10 cellular contexts compared by ENCODE assay signal in genomic region chr5:65871182-65871581, GRCh38. TPM values are rescaled to one million over a fixed set of nuclear protein-coding genes. Genes with fewer than 3 reads are reported as not detected.
DNase-seq lines count a peak whose midpoint lies in the region; TF ChIP-seq lines count a peak whose summit lies in the region.
"Had no signal": no experiment of that assay in that cellular context is flagged by ENCODE, and none has a peak within 500 bp of the region (broad histone marks: within the 10 kb centered on the region; RNA-seq: fewer than 3 reads in every experiment).

No MANE protein-coding gene starts in this region.

- H4K12ac ChIP-seq in trophoblast cell (ENCODE audit: low read depth, low read length), result no peak overlapping the region

- H3K27me3 ChIP-seq in trophoblast cell (ENCODE audit: insufficient read depth, low read length), result no peaks in the 10 kb centered on the region
- H3K27me3 ChIP-seq: neural progenitor cell had no signal

- H3K9me3 ChIP-seq in trophoblast cell (ENCODE audit: insufficient read depth, low read depth, low read length), result no peaks in the 10 kb centered on the region

- no peak overlapping the region for H4K91ac ChIP-seq in trophoblast cell (ENCODE audit: low read depth, low read length)

- H3K27ac ChIP-seq in trophoblast cell (ENCODE audit: low read depth, low read length), result no peak overlapping the region
- H3K27ac ChIP-seq: neural progenitor cell had no signal

- H3K23ac ChIP-seq in trophoblast cell (ENCODE audit: low read length), result no peak overlapping the region

- H2AFZ ChIP-seq in trophoblast cell (ENCODE audit: insufficient read depth, low read length, poor library complexity), result no peak overlapping the region
- H2AFZ ChIP-seq: neural progenitor cell had no signal

- no peak overlapping the region for H3K18ac ChIP-seq in trophoblast cell (ENCODE audit: low read length)

- no peak overlapping the region for H3K9ac ChIP-seq in trophoblast cell (ENCODE audit: low read length)
- H3K9ac ChIP-seq: neural progenitor cell had no signal

- TF ChIP-seq CTCF in epithelial cell of esophagus (IDR thresholded peaks at IDR 0.05; ENCODE audit: insufficient read depth, low read depth, low read length, missing control alignments), result no peak

- peak; percentile 42 for DNase-seq in GM03348 (ENCODE audit: low spot score)
- peak; percentile 92 for DNase-seq in RKO (ENCODE audit: low spot score)
- DNase-seq in epithelial cell of esophagus (ENCODE audit: low read depth), result peak; percentile 81
- peak; percentile 45 to 73 for DNase-seq in trophoblast cell
- DNase-seq in DMS79 (lab: John Stamatoyannopoulos, UW), result no peak
- no peak for DNase-seq in NCI-H146 (lab: John Stamatoyannopoulos, UW)
- no peak for DNase-seq in SHP77 treated with DMSO at 0.1 percent for 48 hours (lab: John Stamatoyannopoulos, UW)
- DNase-seq: NCI-H2171; stimulated activated naive CD4-positive, alpha-beta T cell had no signal

- H2BK12ac ChIP-seq in trophoblast cell (ENCODE audit: low read length), result no peak overlapping the region

- no peak overlapping the region for H2AK5ac ChIP-seq in trophoblast cell (ENCODE audit: low read length)

- no peaks in the 10 kb centered on the region for H3K79me2 ChIP-seq in trophoblast cell (ENCODE audit: control insufficient read depth, insufficient read depth, low read length, poor library complexity)

- no peak overlapping the region for H3K4me2 ChIP-seq in trophoblast cell (ENCODE audit: low read length)
- H3K4me2 ChIP-seq: neural progenitor cell had no signal

- no peak overlapping the region for H3K4ac ChIP-seq in trophoblast cell (ENCODE audit: low read depth, low read length)

- no peak overlapping the region for H3K4me3 ChIP-seq in epithelial cell of esophagus (ENCODE audit: low read length)
- H3K4me3 ChIP-seq in trophoblast cell (ENCODE audit: low read depth, low read length), result no peak overlapping the region
- H3K4me3 ChIP-seq: neural progenitor cell had no signal

- H2BK120ac ChIP-seq in trophoblast cell (ENCODE audit: insufficient read depth, low read length, poor library complexity), result no peak overlapping the region

- peaks cover 6% of the 10 kb centered on the region for H3K79me1 ChIP-seq in trophoblast cell (ENCODE audit: low read length)

- no peak overlapping the region for H3K14ac ChIP-seq in trophoblast cell (ENCODE audit: low read length)

- no peaks in the 10 kb centered on the region for H3K36me3 ChIP-seq in trophoblast cell (ENCODE audit: control insufficient read depth in 1 of 2, insufficient read depth in 2 of 2, low read length in 2 of 2)
- H3K36me3 ChIP-seq: neural progenitor cell had no signal

- no peak overlapping the region for H2BK5ac ChIP-seq in trophoblast cell (ENCODE audit: low read depth, low read length, poor library complexity)

- H4K8ac ChIP-seq in trophoblast cell (ENCODE audit: low read depth, low read length), result no peak overlapping the region

- peaks cover 6 to 9% of the 10 kb centered on the region in 2 experiments for H3K4me1 ChIP-seq in trophoblast cell (ENCODE audit: control insufficient read depth in 1 of 2, insufficient read depth in 2 of 2, low read length in 2 of 2)
- H3K4me1 ChIP-seq: neural progenitor cell had no signal

- WGBS in trophoblast cell (ENCODE audit: extremely low coverage, insufficient coverage, insufficient read length), result no CpG with 5 or more reads among the region's 5 CpGs

RNA-seq across cellular contexts. Expression of gene ERBIN, which starts 55.2 kb away (rescaled TPM):
- 71.3 and 77.6 TPM in 2 replicates for polyA plus RNA-seq in trophoblast cell (2013)

Comparison
In these comparisons a context has a peak if more than half of its experiments do, and no peak if none do; other contexts are left out.
1. DNase-seq: peak in GM03348 (single experiment), RKO (single experiment), epithelial cell of esophagus (single experiment) and trophoblast cell (2 of 2); none in DMS79 (single experiment), NCI-H146 (single experiment) and SHP77 treated with DMSO at 0.1 percent for 48 hours (single experiment).